ENCODE assay signal across 1 cellular context in the genomic region with DNA sequence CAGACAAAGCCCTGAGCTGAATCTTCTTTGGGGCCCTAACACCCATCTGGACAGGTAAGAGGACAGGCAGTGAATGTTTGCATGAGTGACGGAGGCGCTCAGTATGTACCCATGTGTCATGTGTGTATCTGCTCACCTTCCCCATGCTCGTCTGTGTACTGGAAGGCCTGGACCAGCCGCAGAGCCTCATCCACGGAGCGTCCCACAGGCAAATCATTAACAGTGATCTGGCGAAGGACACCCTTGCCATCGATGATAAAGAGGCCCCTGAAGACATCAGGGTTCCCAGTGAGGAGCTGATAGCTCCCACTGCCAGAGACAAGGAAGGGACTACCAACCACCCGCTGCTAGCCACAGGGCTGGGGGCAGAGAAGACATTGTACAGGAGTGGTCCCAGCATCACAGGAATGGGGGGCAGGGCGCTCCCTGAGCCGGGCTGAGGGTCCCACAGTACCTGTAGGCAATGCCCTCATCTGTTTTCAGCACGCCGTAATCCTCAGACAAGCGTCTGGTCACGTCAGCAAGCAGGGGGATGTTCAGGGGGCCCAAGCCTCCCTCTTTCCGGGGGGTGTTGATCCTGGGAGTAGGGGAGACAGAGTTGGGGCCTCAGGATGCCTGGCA.
TF ChIP-seq lines count a peak whose summit lies in the region.

No MANE protein-coding gene starts in this region.

TF ChIP-seq in H1, 55 proteins besides CTCF, POLR2A, EP300 and RAD21:
- TF ChIP-seq SIX5 (IDR thresholded peaks at IDR 0.05; ENCODE audit: low read depth, low read length), result no peak
- no peak for TF ChIP-seq ZNF274 (IDR thresholded peaks at IDR 0.05; ENCODE audit: borderline replicate concordance, extremely low read depth, low read length)
- no peak for TF ChIP-seq TBP (IDR thresholded peaks at IDR 0.05; ENCODE audit: low read depth, low read length)
- TF ChIP-seq EGR1 (IDR thresholded peaks at IDR 0.05; ENCODE audit: borderline replicate concordance, low read depth, low read length), result no peak
- no peak for TF ChIP-seq PHF8 (conservative IDR thresholded peaks at IDR 0.05; ENCODE audit: low read depth, low read length)
